Comparison of ENCODE assay signal across 19 cellular contexts in genomic region chr3:172150896-172151295, GRCh38.
"Had no signal": no experiment of that assay in that cellular context is flagged by ENCODE, and none has a peak within 500 bp of the region (broad histone marks: within the 10 kb centered on the region; RNA-seq: fewer than 3 reads in every experiment).

No MANE protein-coding gene starts in this region.

- DNase-seq: activated CD4-positive, alpha-beta T cell treated with anti-CD3 and anti-CD28 coated beads, Interleukin-2, amount 50 U/mL, for 4 hours; activated naive CD4-positive, alpha-beta T cell treated with anti-CD3 and anti-CD28 coated beads, Interleukin-2, amount 50 U/mL, for 16 hours; activated T-cell treated with anti-CD3 and anti-CD28 coated beads, Interleukin-2, amount 50 U/mL, for 1 hour; adrenal gland; endodermal cell; esophagus squamous epithelium; foreskin keratinocyte; heart left ventricle; mammary epithelial cell; nephron progenitor cell; ovary had no signal

- ATAC-seq: activated CD4-positive, CD25-positive, alpha-beta regulatory T cell treated with anti-CD3 and anti-CD28 coated beads, Interleukin-2, amount 50 U/mL, for 24 hours; foreskin keratinocyte; heart left ventricle; left lobe of liver; stimulated activated effector memory CD8-positive, alpha-beta T cell treated with anti-CD3 and anti-CD28 coated beads, Interleukin-12 subunit alpha, Interleukin-12 subunit beta, amount 100 ng/mL, for 72 hours had no signal

- H3K27ac Mint-ChIP-seq: endodermal cell; stimulated activated effector memory CD8-positive, alpha-beta T cell treated with anti-CD3 and anti-CD28 coated beads, Interleukin-12 subunit alpha, Interleukin-12 subunit beta, amount 100 ng/mL, for 72 hours; T-helper 2 cell treated with Interferon-gamma antibody and Interleukin-4, amounts not matched to agents 5 μg/mL and 100 μg/mL, for 36 hours had no signal

- H3K27me3 ChIP-seq: adrenal gland, esophagus squamous epithelium, foreskin keratinocyte, heart left ventricle, ovary, tibial nerve had no signal

- FAIRE-seq: islet of Langerhans had no signal

- H3K9me3 Mint-ChIP-seq: central memory CD8-positive, alpha-beta T cell; endodermal cell; nephron progenitor cell; stimulated activated effector memory CD8-positive, alpha-beta T cell treated with anti-CD3 and anti-CD28 coated beads, Interleukin-12 subunit alpha, Interleukin-12 subunit beta, amount 100 ng/mL, for 72 hours; T-helper 2 cell treated with Interferon-gamma antibody and Interleukin-4, amounts not matched to agents 5 μg/mL and 100 μg/mL, for 36 hours had no signal

- H3K36me3 ChIP-seq: adrenal gland, esophagus squamous epithelium, heart left ventricle, ovary, tibial nerve had no signal

- H3K27me3 Mint-ChIP-seq: central memory CD8-positive, alpha-beta T cell had no signal

- H3K4me3 Mint-ChIP-seq: central memory CD8-positive, alpha-beta T cell; endodermal cell; nephron progenitor cell; stimulated activated effector memory CD8-positive, alpha-beta T cell treated with anti-CD3 and anti-CD28 coated beads, Interleukin-12 subunit alpha, Interleukin-12 subunit beta, amount 100 ng/mL, for 72 hours; T-helper 2 cell treated with Interferon-gamma antibody and Interleukin-4, amounts not matched to agents 5 μg/mL and 100 μg/mL, for 36 hours had no signal

- H3K9me3 ChIP-seq: adrenal gland, esophagus squamous epithelium, heart left ventricle, ovary, tibial nerve had no signal

- H3K4me3 ChIP-seq: adrenal gland, esophagus squamous epithelium, heart left ventricle, ovary, skin epidermis, tibial nerve had no signal

- H3K27ac ChIP-seq: adrenal gland, esophagus squamous epithelium, foreskin keratinocyte, ovary had no signal
